ENCODE assay signal across 7 cellular contexts in genomic region chr20:14510341-14510740, GRCh38.
"Had no signal": no experiment of that assay in that cellular context is flagged by ENCODE, and none has a peak within 500 bp of the region (broad histone marks: within the 10 kb centered on the region; RNA-seq: fewer than 3 reads in every experiment).

No MANE protein-coding gene starts in this region.

- ATAC-seq: GM23338 had no signal

- H3K4me3 ChIP-seq: GM23338 had no signal

- H3K4me2 ChIP-seq: GM23338 had no signal

- H2AFZ ChIP-seq: GM23338 had no signal

- FAIRE-seq: H1, H54, HTR-8/SVneo had no signal

- DNase-seq: H9, HCEC 1CT, KBM-7 had no signal
